ENCODE assay signal across 11 cellular contexts in genomic region chr5:1409386-1410110, GRCh38. TPM values are rescaled to one million over a fixed set of nuclear protein-coding genes. Genes with fewer than 3 reads are reported as not detected.
A peak's percentile ranks its signal among the peaks of the same experiment; 100 is the strongest.
DNase-seq lines count a peak whose midpoint lies in the region; ATAC-seq and TF ChIP-seq lines count a peak whose summit lies in the region.
"Had no signal": no experiment of that assay in that cellular context is flagged by ENCODE, and none has a peak within 500 bp of the region (broad histone marks: within the 10 kb centered on the region; RNA-seq: fewer than 3 reads in every experiment).

No MANE protein-coding gene starts in this region.

- no peaks in the 10 kb centered on the region for H4K20me1 ChIP-seq in OCI-LY7 (ENCODE audit: insufficient read depth, low read length)

- POLR2A ChIA-PET in OCI-LY7 (lab: Charles Lee), result no interaction called here

- H3K4me3 Mint-ChIP-seq in activated T-cell treated with anti-CD3 and anti-CD28 coated beads, Interleukin-2, amount 50 U/mL, for 4 hours, result no peak overlapping the region
- H3K4me3 Mint-ChIP-seq in endothelial cell (ENCODE audit: unreplicated experiment), result no peak overlapping the region

- no peaks in the 10 kb centered on the region for H3K79me2 ChIP-seq in OCI-LY7 (ENCODE audit: insufficient read depth, low read depth, low read length)

- no peaks in the 10 kb centered on the region for H3K9me3 Mint-ChIP-seq in activated T-cell treated with anti-CD3 and anti-CD28 coated beads, Interleukin-2, amount 50 U/mL, for 4 hours
- H3K9me3 Mint-ChIP-seq in endothelial cell (ENCODE audit: unreplicated experiment), result no peaks in the 10 kb centered on the region

- H3K27ac ChIP-seq in OCI-LY7 (ENCODE audit: low read depth, low read length, poor library complexity, severe bottlenecking), result no peak overlapping the region
- H3K27ac ChIP-seq: transverse colon had no signal

- ATAC-seq in activated T-cell treated with anti-CD3 and anti-CD28 coated beads, Interleukin-2, amount 50 U/mL, for 4 hours, result no peak
- ATAC-seq in GM18861 (IDR thresholded peaks at IDR 0.05; ENCODE audit: unreplicated experiment) (no peak), HG02763 (IDR thresholded peaks at IDR 0.05; ENCODE audit: unreplicated experiment) (no peak)

- no peaks in the 10 kb centered on the region for H3K4me1 ChIP-seq in OCI-LY7 (ENCODE audit: insufficient read depth, low read length, poor library complexity, severe bottlenecking)
- H3K4me1 ChIP-seq: transverse colon had no signal

- H3K27ac Mint-ChIP-seq in endothelial cell (ENCODE audit: unreplicated experiment), result no peak overlapping the region

- intact Hi-C loops in OCI-LY7 (cut with micrococcal nuclease; ENCODE audit: unreplicated experiment), result no loop called here

- peaks cover 25% of the 10 kb centered on the region for H3K27me3 Mint-ChIP-seq in activated T-cell treated with anti-CD3 and anti-CD28 coated beads, Interleukin-2, amount 50 U/mL, for 4 hours (ENCODE audit: low read depth)
- peaks cover 9% of the 10 kb centered on the region for H3K27me3 Mint-ChIP-seq in endothelial cell (ENCODE audit: unreplicated experiment)

- BruUV-seq in OCI-LY7 (replicated peaks; lab: Mats Ljungman, UMichigan), result no TSS peak

- CTCF ChIA-PET in OCI-LY7 (lab: Charles Lee; ENCODE audit: unreplicated experiment), result no interaction called here

- no peak overlapping the region for H3K4me3 ChIP-seq in OCI-LY7 (ENCODE audit: low read depth, low read length, poor library complexity, severe bottlenecking)
- H3K4me3 ChIP-seq: transverse colon had no signal

- H2AFZ ChIP-seq in OCI-LY7 (ENCODE audit: low read length), result no peak overlapping the region

- no peaks in the 10 kb centered on the region for H3K9me3 ChIP-seq in OCI-LY7 (ENCODE audit: low read length)
- H3K9me3 ChIP-seq: transverse colon had no signal

- TF ChIP-seq CTCF in OCI-LY7 (conservative IDR thresholded peaks at IDR 0.05; ENCODE audit: low read length), result no peak
- TF ChIP-seq CTCF in endothelial cell (IDR thresholded peaks at IDR 0.05; ENCODE audit: unreplicated experiment), result no peak

- H3K4me1 Mint-ChIP-seq in activated T-cell treated with anti-CD3 and anti-CD28 coated beads, Interleukin-2, amount 50 U/mL, for 4 hours (ENCODE audit: low read depth), result no peaks in the 10 kb centered on the region
- no peaks in the 10 kb centered on the region for H3K4me1 Mint-ChIP-seq in endothelial cell (ENCODE audit: unreplicated experiment)

- DNase-seq in activated T-cell treated with anti-CD3 and anti-CD28 coated beads for 48 hours (ENCODE audit: low read depth) (peak; percentile 8), OCI-LY7 (ENCODE audit: low spot score) (peak; percentile 18), endothelial cell (ENCODE audit: low spot score) (peak; percentile 46), renal cortical epithelial cell (ENCODE audit: low read depth) (peak; percentile 4), anterior cingulate cortex (lab: John Stamatoyannopoulos, UW) (no peak)
- DNase-seq in activated T-cell treated with anti-CD3 and anti-CD28 coated beads, Interleukin-2, amount 50 U/mL, for 4 hours, result no peak
- DNase-seq: NCI-H1417 treated with DMSO at 0.1 percent for 48 hours, transverse colon had no signal

- H3K4me2 ChIP-seq in OCI-LY7 (ENCODE audit: low read length), result no peak overlapping the region

- no peaks in the 10 kb centered on the region for H3K36me3 Mint-ChIP-seq in activated T-cell treated with anti-CD3 and anti-CD28 coated beads, Interleukin-2, amount 50 U/mL, for 4 hours (ENCODE audit: insufficient read depth)
- no peaks in the 10 kb centered on the region for H3K36me3 Mint-ChIP-seq in endothelial cell (ENCODE audit: low read depth, unreplicated experiment)

- H3K9me2 ChIP-seq in OCI-LY7 (ENCODE audit: insufficient read depth, low read length), result no peaks in the 10 kb centered on the region

- no peaks in the 10 kb centered on the region for H3K36me3 ChIP-seq in OCI-LY7 (ENCODE audit: insufficient read depth, low read length)
- H3K36me3 ChIP-seq: transverse colon had no signal

RNA-seq across cellular contexts. Expression of gene SLC6A3, which starts 35.7 kb away (rescaled TPM):
- total RNA-seq in activated T-cell treated with anti-CD3 and anti-CD28 coated beads, Interleukin-2, amount 50 U/mL, for 4 hours, result not detected
- total RNA-seq in OCI-LY7 (2014; rRNA removed; shearing (Covaris generic)), result 0.05 TPM in 1 of 2 replicates, not detected in the other
- not detected in 2 replicates for total RNA-seq in OCI-LY7 (2022)
- 0.10 TPM for total RNA-seq in endothelial cell (ENCODE audit: unreplicated experiment)
- not detected in 2 replicates for total RNA-seq in renal cortical epithelial cell
- total RNA-seq: glomerular endothelial cell, transverse colon had no signal

Comparison
In these comparisons a context has a peak if more than half of its experiments do, and no peak if none do; other contexts are left out.
1. DNase-seq: peak in activated T-cell treated with anti-CD3 and anti-CD28 coated beads for 48 hours (single experiment), OCI-LY7 (single experiment), endothelial cell (single experiment) and renal cortical epithelial cell (single experiment); none in activated T-cell treated with anti-CD3 and anti-CD28 coated beads, Interleukin-2, amount 50 U/mL, for 4 hours (single experiment) and anterior cingulate cortex (0 of 58).